8 cellular contexts compared by ENCODE assay signal in genomic region chr14:75293920-75294648, GRCh38. TPM values are rescaled to one million over a fixed set of nuclear protein-coding genes. Genes with fewer than 3 reads are reported as not detected.
DNase-seq lines count a peak whose midpoint lies in the region; ATAC-seq, FAIRE-seq and TF ChIP-seq lines count a peak whose summit lies in the region.

No MANE protein-coding gene starts in this region.

- no peak for TF ChIP-seq CTCF in right atrium auricular region (IDR thresholded peaks at IDR 0.05)

- DNase-seq in NCI-H1930 (lab: John Stamatoyannopoulos, UW) (peak; percentile 69 to 86), T-helper 2 cell (peak; percentile 89 to 93 (median 90)), right atrium auricular region (ENCODE audit: low spot score) (peak; percentile 98), pulmonary artery endothelial cell (ENCODE audit: low read depth, low spot score) (peak; percentile 90), urothelium cell line (ENCODE audit: low spot score) (peak; percentile 100)

- no peaks in the 10 kb centered on the region for H3K9me3 ChIP-seq in right atrium auricular region

- H3K4me1 ChIP-seq in right atrium auricular region: peaks cover 0 to 29% of the 10 kb centered on the region in 2 donors

- peak; percentile 91 for ATAC-seq in GM18502 (IDR thresholded peaks at IDR 0.05; ENCODE audit: poor library complexity, unreplicated experiment)
- peak; percentile 93 for ATAC-seq in HG02970 (IDR thresholded peaks at IDR 0.05; ENCODE audit: low FRiP score, unreplicated experiment)

- H3K27ac ChIP-seq in angular gyrus (ENCODE audit: low read depth, low read length) (peak overlapping the region; percentile 95), right atrium auricular region (peak overlapping the region; percentile 96 to 99)

- no peaks in the 10 kb centered on the region for H3K36me3 ChIP-seq in right atrium auricular region

- no peaks in the 10 kb centered on the region for H3K27me3 ChIP-seq in right atrium auricular region

- peak overlapping the region; percentile 65 to 72 for H3K4me3 ChIP-seq in right atrium auricular region

- peak; percentile 87 for FAIRE-seq in urothelium cell line (lab: Jason Lieb, UNC)

RNA-seq across cellular contexts. Expression of gene FOS, which starts 15.5 kb away (rescaled TPM):
- total RNA-seq in right atrium auricular region: 100 to 1,000 TPM; 232 to 555 TPM
- total RNA-seq in pulmonary artery endothelial cell: 3.0 and 10.7 TPM in 2 replicates

Comparison
In these comparisons a context has a peak if more than half of its experiments do, and no peak if none do; other contexts are left out.
1. Peak in every context shown above with its lines: DNase-seq, ATAC-seq, H3K4me3 ChIP-seq and H3K27ac ChIP-seq.
2. RNA of gene FOS, which starts 15.5 kb away (total RNA-seq): 232 to 555 TPM in right atrium auricular region; 3.0 to 10.7 TPM in pulmonary artery endothelial cell; every median in the first group is over 10 times any median in the second.